In the genomic region with DNA sequence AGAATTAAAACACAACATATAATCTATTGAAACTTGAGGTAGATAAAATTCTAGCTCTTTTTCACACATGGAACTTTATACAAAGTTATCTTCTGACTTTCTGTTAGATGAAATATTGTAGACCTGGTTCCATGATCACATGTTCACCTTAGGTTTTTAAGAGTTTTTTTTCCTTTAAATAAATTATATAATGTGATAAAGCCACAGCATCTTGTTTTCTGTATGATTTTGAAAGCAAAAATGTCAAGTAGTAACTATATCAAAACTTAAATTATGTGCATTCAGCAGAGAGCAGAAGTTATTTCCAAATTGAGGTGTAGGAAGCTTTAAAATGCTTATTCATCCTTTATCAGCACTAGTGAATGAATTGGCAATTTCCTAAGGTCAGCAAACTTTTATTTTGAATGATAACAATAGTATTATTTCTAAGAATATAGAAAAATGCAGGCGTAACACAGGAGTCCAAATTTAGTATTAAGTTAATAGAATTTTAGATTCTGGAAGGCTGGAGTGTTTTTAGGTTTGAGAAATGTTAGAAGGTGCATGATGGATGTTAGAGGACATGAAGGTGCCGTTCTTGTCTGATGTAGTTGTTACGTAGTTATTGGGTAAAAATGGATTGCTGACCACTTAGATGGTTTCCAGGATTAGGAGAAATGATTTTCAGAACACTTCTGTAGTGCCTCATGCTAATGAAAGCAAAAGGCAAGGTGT, we compare ENCODE assay signal across 18 cellular contexts. TPM values are rescaled to one million over a fixed set of nuclear protein-coding genes. Genes with fewer than 3 reads are reported as not detected.
DNase-seq lines count a peak whose midpoint lies in the region; ATAC-seq, FAIRE-seq and TF ChIP-seq lines count a peak whose summit lies in the region.
"Had no signal": no experiment of that assay in that cellular context is flagged by ENCODE, and none has a peak within 500 bp of the region (broad histone marks: within the 10 kb centered on the region; RNA-seq: fewer than 3 reads in every experiment).

No MANE protein-coding gene starts in this region.

- H3K27me3 ChIP-seq in endothelial cell of umbilical vein (ENCODE audit: control insufficient read depth in 2 of 2, insufficient read depth in 2 of 2, low read length in 2 of 2) (no peaks in the 10 kb centered on the region), smooth muscle cell (ENCODE audit: low read depth) (no peaks in the 10 kb centered on the region), breast epithelium (no peaks in the 10 kb centered on the region)

- H2AFZ ChIP-seq in endothelial cell of umbilical vein (ENCODE audit: low read depth, low read length) (no peak overlapping the region), smooth muscle cell (ENCODE audit: low read depth) (no peak overlapping the region)

- H3K4me1 Mint-ChIP-seq in activated CD8-positive, alpha-beta memory T cell treated with anti-CD3 and anti-CD28 coated beads, Interleukin-2, amount 10 ng/mL, durations not matched to agents 7 days and 5 days, result peaks cover 3% of the 10 kb centered on the region

- H4K20me1 ChIP-seq in endothelial cell of umbilical vein (replicated peaks; ENCODE audit: control insufficient read depth, extremely low read depth, insufficient read depth, low read length), result peaks cover 17% of the 10 kb centered on the region
- H4K20me1 ChIP-seq in smooth muscle cell (ENCODE audit: low read depth), result peaks cover 100% of the 10 kb centered on the region

- no TSS peak for BruUV-seq in endothelial cell of umbilical vein (replicated peaks; lab: Mats Ljungman, UMichigan)

- 94% methylated on average over 3 of the region's 3 CpGs for WGBS in smooth muscle cell (ENCODE audit: low lambda C conversion rate)

- H3K79me2 ChIP-seq in endothelial cell of umbilical vein (ENCODE audit: control insufficient read depth, insufficient read depth, low read length) (peaks cover 88% of the 10 kb centered on the region), smooth muscle cell (ENCODE audit: low read depth) (peaks cover 100% of the 10 kb centered on the region)

- TF ChIP-seq CTCF in endothelial cell of umbilical vein (IDR thresholded peaks at IDR 0.05; ENCODE audit: extremely low read depth in 1 of 2, insufficient read depth in 1 of 2, low read depth in 1 of 2, low read length in 2 of 2) (no peak), smooth muscle cell (IDR thresholded peaks at IDR 0.05; ENCODE audit: borderline replicate concordance, insufficient read depth, poor library complexity, severe bottlenecking) (no peak), breast epithelium (IDR thresholded peaks at IDR 0.05) (no peak)

- H3K9ac ChIP-seq in endothelial cell of umbilical vein (replicated peaks; ENCODE audit: extremely low read depth, insufficient read depth, low read length), result no peak overlapping the region
- no peak overlapping the region for H3K9ac ChIP-seq in smooth muscle cell (ENCODE audit: low read depth)

- H3K27ac Mint-ChIP-seq in activated CD8-positive, alpha-beta memory T cell treated with anti-CD3 and anti-CD28 coated beads, Interleukin-2, amount 10 ng/mL, durations not matched to agents 7 days and 5 days, result no peak overlapping the region

- no peaks in the 10 kb centered on the region for H3K9me3 ChIP-seq in endothelial cell of umbilical vein (replicated peaks; ENCODE audit: control insufficient read depth, insufficient read depth, low read length)
- H3K9me3 ChIP-seq in smooth muscle cell (replicated peaks; ENCODE audit: low read depth), result no peaks in the 10 kb centered on the region
- H3K9me3 ChIP-seq in breast epithelium, result no peaks in the 10 kb centered on the region

- FAIRE-seq in endothelial cell of umbilical vein (lab: Jason Lieb, UNC), result no peak
- FAIRE-seq: D721Med, GM18507 had no signal

- CTCF ChIA-PET in endothelial cell of umbilical vein (lab: Charles Lee), result interaction anchor here (1.0 to 1.7 kb wide), 2 partner anchors 24 to 143 kb away, joined by 3 to 4 read pairs; no protein-coding TSS in a partner anchor
- CTCF ChIA-PET in activated CD8-positive, alpha-beta memory T cell treated with anti-CD3 and anti-CD28 coated beads, Interleukin-2, amount 10 ng/mL, durations not matched to agents 7 days and 5 days (lab: Charles Lee), result interaction anchor here (0.8 kb wide), 1 partner anchor 22 kb away, joined by 3 read pairs; no protein-coding TSS in a partner anchor

- H3K4me2 ChIP-seq in endothelial cell of umbilical vein (ENCODE audit: insufficient read depth, low read length) (peak overlapping the region; percentile 27), smooth muscle cell (no peak overlapping the region)

- TF ChIP-seq POLR2A in endothelial cell of umbilical vein (IDR thresholded peaks at IDR 0.05; ENCODE audit: low read depth, low read length), result no peak
- no peak for TF ChIP-seq POLR2A in breast epithelium (IDR thresholded peaks at IDR 0.05)

- peaks cover 19% of the 10 kb centered on the region for H3K4me1 ChIP-seq in endothelial cell of umbilical vein (ENCODE audit: control insufficient read depth, extremely low read depth, insufficient read depth, low read length)
- H3K4me1 ChIP-seq in smooth muscle cell (ENCODE audit: low read depth), result peaks cover 3% of the 10 kb centered on the region
- peaks cover 0 to 3% of the 10 kb centered on the region in 2 donors for H3K4me1 ChIP-seq in breast epithelium

- peaks cover 3% of the 10 kb centered on the region for H3F3A ChIP-seq in smooth muscle cell (ENCODE audit: low read depth)

- H3K4me3 ChIP-seq in endothelial cell of umbilical vein (replicated peaks in 1 of 3; ENCODE audit: insufficient read depth in 1 of 3, low read depth in 1 of 3, low read length in 3 of 3), result no peak overlapping the region
- no peak overlapping the region for H3K4me3 ChIP-seq in smooth muscle cell
- no peak overlapping the region for H3K4me3 ChIP-seq in breast epithelium

- POLR2A ChIA-PET in endothelial cell of umbilical vein (lab: Charles Lee), result no interaction called here

- no peak overlapping the region for H3K4me3 Mint-ChIP-seq in activated CD8-positive, alpha-beta memory T cell treated with anti-CD3 and anti-CD28 coated beads, Interleukin-2, amount 10 ng/mL, durations not matched to agents 7 days and 5 days
- H3K4me3 Mint-ChIP-seq: CD4-positive, alpha-beta memory T cell had no signal

- peaks cover 2% of the 10 kb centered on the region for H3K9me3 Mint-ChIP-seq in activated CD8-positive, alpha-beta memory T cell treated with anti-CD3 and anti-CD28 coated beads, Interleukin-2, amount 10 ng/mL, durations not matched to agents 7 days and 5 days (ENCODE audit: low read depth)

- H3K9me1 ChIP-seq in endothelial cell of umbilical vein (replicated peaks; ENCODE audit: control insufficient read depth, extremely low read depth, insufficient read depth, low read length), result no peaks in the 10 kb centered on the region

- peak; percentile 23 for DNase-seq in GF-D8 (lab: John Stamatoyannopoulos, UW)
- DNase-seq in OCI-M1 (lab: John Stamatoyannopoulos, UW), result peak; percentile 66
- DNase-seq in endothelial cell of umbilical vein (ENCODE audit: low read depth, low spot score), result no peak
- no peak for DNase-seq in smooth muscle cell (lab: John Stamatoyannopoulos, UW; ENCODE audit: unreplicated experiment)
- DNase-seq in activated CD4-positive, alpha-beta T cell treated with anti-CD3 and anti-CD28 coated beads, Interleukin-2, amount 50 U/mL, for 48 hours, result no peak
- no peak for DNase-seq in breast epithelium (ENCODE audit: low spot score in 2 of 2)
- no peak for DNase-seq in activated CD8-positive, alpha-beta memory T cell treated with anti-CD3 and anti-CD28 coated beads, Interleukin-2, amount 10 ng/mL, durations not matched to agents 7 days and 5 days
- DNase-seq: CD4-positive, alpha-beta memory T cell; DMS79 treated with DMSO at 0.1 percent for 48 hours; GOT3; MV-4-11; NCI-H1417; NCI-H187 treated with DMSO at 0.1 percent for 48 hours; NCI-H446; NK-92 treated with Interleukin-12 subunit alpha and Interleukin-12 subunit beta, amount 100 ng/mL, for 24 hours; RPMI8226 had no signal

- intact Hi-C loops in endothelial cell of umbilical vein (cut with micrococcal nuclease) (loop anchor here (2.0 kb wide), 1 partner anchor 27 kb away; no protein-coding TSS in a partner anchor), breast epithelium (cut with DNase I; ENCODE audit: low total_unique reads) (no loop called here)

- ATAC-seq in activated CD8-positive, alpha-beta memory T cell treated with anti-CD3 and anti-CD28 coated beads, Interleukin-2, amount 10 ng/mL, durations not matched to agents 7 days and 5 days, result no peak

- H3K36me3 ChIP-seq in endothelial cell of umbilical vein (ENCODE audit: control insufficient read depth in 2 of 2, extremely low read depth in 1 of 2, insufficient read depth in 2 of 2, low read length in 2 of 2) (peaks cover 0 to 1% of the 10 kb centered on the region in 2 experiments), smooth muscle cell (ENCODE audit: low read depth) (no peaks in the 10 kb centered on the region), breast epithelium (no peaks in the 10 kb centered on the region)

- H3K27ac ChIP-seq in endothelial cell of umbilical vein (ENCODE audit: insufficient read depth, low read depth, low read length) (no peak overlapping the region), smooth muscle cell (ENCODE audit: low read depth) (peak overlapping the region; percentile 17), breast epithelium (no peak overlapping the region)

- peaks cover 12% of the 10 kb centered on the region for H3K36me3 Mint-ChIP-seq in activated CD8-positive, alpha-beta memory T cell treated with anti-CD3 and anti-CD28 coated beads, Interleukin-2, amount 10 ng/mL, durations not matched to agents 7 days and 5 days

- no peaks in the 10 kb centered on the region for H3K27me3 Mint-ChIP-seq in activated CD8-positive, alpha-beta memory T cell treated with anti-CD3 and anti-CD28 coated beads, Interleukin-2, amount 10 ng/mL, durations not matched to agents 7 days and 5 days
- H3K27me3 Mint-ChIP-seq: CD4-positive, alpha-beta memory T cell had no signal

- dilution Hi-C loops in endothelial cell of umbilical vein (cut with MboI; ENCODE audit: extremely low pct_ligation_motif_present, low sequenced_read_pairs), result no loop called here

TF ChIP-seq in endothelial cell of umbilical vein, 7 proteins besides CTCF, POLR2A, EP300 and RAD21 (continues in another document):
- no peak for TF ChIP-seq MYC (IDR thresholded peaks at IDR 0.05; ENCODE audit: low read depth, low read length)

RNA-seq across cellular contexts. Expression of a gene that starts 17.5 kb away (rescaled TPM):
- total RNA-seq in endothelial cell of umbilical vein (28.8 and 30.3 TPM in 2 replicates), smooth muscle cell (103 and 113 TPM in 2 replicates), breast epithelium (10 to 100 TPM; 31.8 to 65.3 (median 42.3) TPM)
- polyA plus RNA-seq in endothelial cell of umbilical vein (3.8 and 7.2 TPM in 2 replicates), smooth muscle cell (26.3 and 29.5 TPM in 2 replicates)
- polyA plus RNA-seq in endothelial cell of umbilical vein (2011; cell fraction: cytosol; rRNA removed), result 6.7 and 7.4 TPM in 2 replicates
- polyA plus RNA-seq in endothelial cell of umbilical vein (2011; cell fraction: nucleus; rRNA removed), result 16.7 and 17.0 TPM in 2 replicates
- 14.4 and 14.7 TPM in 2 replicates for polyA plus RNA-seq in endothelial cell of umbilical vein (2012)
- 64.0 and 86.6 TPM in 2 replicates for polyA minus RNA-seq in endothelial cell of umbilical vein
- 46.0 TPM for polyA minus RNA-seq in endothelial cell of umbilical vein (2011; cell fraction: cytosol; rRNA and poly(A)+ RNA removed)
- 58.4 and 72.9 TPM in 2 replicates for polyA minus RNA-seq in endothelial cell of umbilical vein (2011; cell fraction: nucleus; rRNA and poly(A)+ RNA removed)
- total RNA-seq in activated CD8-positive, alpha-beta memory T cell treated with anti-CD3 and anti-CD28 coated beads, Interleukin-2, amount 10 ng/mL, durations not matched to agents 7 days and 5 days, result 10 to 100 TPM; 19.1 to 22.1 TPM

Comparison
In these comparisons a context has a peak if more than half of its experiments do, and no peak if none do; other contexts are left out.
1. DNase-seq: peak in GF-D8 (single experiment) and OCI-M1 (single experiment); none in endothelial cell of umbilical vein (single experiment), smooth muscle cell (single experiment), activated CD4-positive, alpha-beta T cell treated with anti-CD3 and anti-CD28 coated beads, Interleukin-2, amount 50 U/mL, for 48 hours (0 of 2), breast epithelium (0 of 2) and activated CD8-positive, alpha-beta memory T cell treated with anti-CD3 and anti-CD28 coated beads, Interleukin-2, amount 10 ng/mL, durations not matched to agents 7 days and 5 days (single experiment).